In genomic region chr11:11876458-11876857, GRCh38 we compare ENCODE assay signal across 3 cellular contexts.
TF ChIP-seq lines count a peak whose summit lies in the region.

No MANE protein-coding gene starts in this region.

TF ChIP-seq in SK-N-SH, 30 proteins besides CTCF, POLR2A, EP300 and RAD21:
- TF ChIP-seq NFIC (IDR thresholded peaks at IDR 0.05; ENCODE audit: borderline replicate concordance) (no peak), CHD2 (IDR thresholded peaks at IDR 0.05; ENCODE audit: low read length, partially characterized antibody) (no peak), USF1 (IDR thresholded peaks at IDR 0.05; ENCODE audit: borderline replicate concordance, low read depth) (no peak), IRF3 (IDR thresholded peaks at IDR 0.05; ENCODE audit: low read depth, low read length) (no peak), MAX (IDR thresholded peaks at IDR 0.05; ENCODE audit: low read depth) (no peak), YY1 (IDR thresholded peaks at IDR 0.05; ENCODE audit: low read depth) (no peak), PBX3 (IDR thresholded peaks at IDR 0.05) (no peak), TEAD4 (IDR thresholded peaks at IDR 0.05; ENCODE audit: borderline replicate concordance, insufficient read depth) (no peak), ELF1 (IDR thresholded peaks at IDR 0.05) (no peak), FOXM1 (IDR thresholded peaks at IDR 0.05; ENCODE audit: low read depth) (no peak), NRF1 (IDR thresholded peaks at IDR 0.05; ENCODE audit: low read depth, low read length) (no peak), GATA2 (CRISPR knock-in tag; IDR thresholded peaks at IDR 0.05) (no peak)

TF ChIP-seq in SK-N-SH treated with all-trans-retinoic acid at 6 μM for 48 hours, 23 proteins besides CTCF, POLR2A, EP300 and RAD21 (continued from another document):
- no peak for TF ChIP-seq ZNF70 (CRISPR knock-in tag; IDR thresholded peaks at IDR 0.05)
TF ChIP-seq in SK-N-SH treated with all-trans-retinoic acid at 6 μM for 48 hours: peak in this region for 0.

TF ChIP-seq in H1, 55 proteins besides CTCF, POLR2A, EP300 and RAD21:
- no peak for TF ChIP-seq ATF2 (IDR thresholded peaks at IDR 0.05; ENCODE audit: low read length)
- peak; percentile 52; the same call in 1 of the 2 replicates for TF ChIP-seq YY1 (IDR thresholded peaks at IDR 0.05; ENCODE audit: low read depth, low read length)
- TF ChIP-seq NRF1 (IDR thresholded peaks at IDR 0.05; ENCODE audit: low read depth, low read length) = no peak
